In the genomic region with DNA sequence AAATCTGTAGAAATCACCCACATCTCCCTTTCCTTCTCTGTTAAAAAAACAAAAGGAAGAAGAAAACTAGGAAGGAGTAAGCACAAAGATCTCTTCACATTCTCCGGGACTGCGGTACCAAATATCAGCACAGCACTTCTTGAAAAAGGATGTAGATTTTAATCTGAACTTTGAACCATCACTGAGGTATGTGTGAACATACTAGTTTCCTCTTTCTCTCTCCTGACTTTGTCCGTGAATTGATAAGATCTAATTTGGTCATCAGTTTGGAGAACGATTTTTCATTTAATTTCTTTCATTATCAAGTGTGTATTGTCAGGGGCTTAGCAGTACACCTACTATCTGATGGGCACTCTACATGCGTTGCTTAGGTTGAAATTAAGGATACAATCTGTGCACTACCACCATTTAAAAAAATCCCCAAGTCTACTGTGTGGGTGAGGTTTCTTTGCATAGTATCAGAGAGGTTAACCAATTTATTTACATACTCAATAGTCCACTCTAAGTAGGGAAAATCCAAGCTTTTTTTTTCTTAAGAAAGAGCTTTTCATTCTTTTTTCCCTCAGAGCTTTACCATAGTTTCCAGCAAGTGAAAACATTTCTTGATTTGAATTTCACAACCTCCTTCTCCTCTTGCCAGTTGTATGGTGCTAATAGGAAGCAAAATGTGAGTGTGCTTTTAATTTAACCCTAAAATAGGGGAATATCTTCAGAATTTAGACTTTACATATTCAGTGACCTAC, we compare ENCODE assay signal across 11 cellular contexts.
DNase-seq lines count a peak whose midpoint lies in the region; ATAC-seq and TF ChIP-seq lines count a peak whose summit lies in the region.
"Had no signal": no experiment of that assay in that cellular context is flagged by ENCODE, and none has a peak within 500 bp of the region (broad histone marks: within the 10 kb centered on the region; RNA-seq: fewer than 3 reads in every experiment).

No MANE protein-coding gene starts in this region.

- no peak for TF ChIP-seq CTCF in activated CD8-positive, alpha-beta T cell treated with anti-CD3 and anti-CD28 coated beads for 36 hours (IDR thresholded peaks at IDR 0.05)
- TF ChIP-seq CTCF in endothelial cell (IDR thresholded peaks at IDR 0.05; ENCODE audit: unreplicated experiment), result no peak

- POLR2A ChIA-PET in activated CD8-positive, alpha-beta T cell treated with anti-CD3 and anti-CD28 coated beads for 36 hours (lab: Charles Lee), result interaction anchor here (1.9 kb wide), 1 partner anchor 15 kb away, joined by 4 read pairs; no protein-coding TSS in a partner anchor
- POLR2A ChIA-PET in activated CD8-positive, alpha-beta T cell treated with anti-CD3 and anti-CD28 coated beads, Interleukin-2, amount 10 ng/mL, durations not matched to agents 7 days and 5 days (lab: Charles Lee), result no interaction called here

- H3K36me3 Mint-ChIP-seq in activated CD8-positive, alpha-beta T cell treated with anti-CD3 and anti-CD28 coated beads for 36 hours (ENCODE audit: low read depth), result no peaks in the 10 kb centered on the region
- no peaks in the 10 kb centered on the region for H3K36me3 Mint-ChIP-seq in activated CD8-positive, alpha-beta T cell treated with anti-CD3 and anti-CD28 coated beads, Interleukin-2, amount 10 ng/mL, durations not matched to agents 7 days and 5 days (ENCODE audit: low read depth)
- H3K36me3 Mint-ChIP-seq in stimulated activated effector memory CD8-positive, alpha-beta T cell treated with anti-CD3 and anti-CD28 coated beads, Interleukin-12 subunit alpha, Interleukin-12 subunit beta, amount 100 ng/mL, for 72 hours, result no peaks in the 10 kb centered on the region
- H3K36me3 Mint-ChIP-seq in endothelial cell (ENCODE audit: low read depth, unreplicated experiment), result no peaks in the 10 kb centered on the region

- no peak for DNase-seq in activated CD8-positive, alpha-beta T cell treated with anti-CD3 and anti-CD28 coated beads for 36 hours
- no peak for DNase-seq in activated CD8-positive, alpha-beta T cell treated with anti-CD3 and anti-CD28 coated beads, Interleukin-2, amount 10 ng/mL, durations not matched to agents 7 days and 5 days
- no peak for DNase-seq in stimulated activated effector memory CD8-positive, alpha-beta T cell treated with anti-CD3 and anti-CD28 coated beads, Interleukin-12 subunit alpha, Interleukin-12 subunit beta, amount 100 ng/mL, for 72 hours (ENCODE audit: low spot score in 2 of 2)
- DNase-seq in stimulated activated CD4-positive, alpha-beta T cell treated with anti-CD3 and anti-CD28 coated beads, Interleukin-12 subunit alpha, Interleukin-12 subunit beta, amount 100 ng/mL, for 4 hours, result no peak
- DNase-seq in RPMI8226 (no peak), endothelial cell (ENCODE audit: low spot score) (no peak)
- DNase-seq: glutamatergic neuron; naive thymus-derived CD8-positive, alpha-beta T cell; NCI-H446 treated with DMSO at 0.1 percent for 48 hours had no signal

- H3K9me3 Mint-ChIP-seq in activated CD8-positive, alpha-beta T cell treated with anti-CD3 and anti-CD28 coated beads for 36 hours, result no peaks in the 10 kb centered on the region
- H3K9me3 Mint-ChIP-seq in activated CD8-positive, alpha-beta T cell treated with anti-CD3 and anti-CD28 coated beads, Interleukin-2, amount 10 ng/mL, durations not matched to agents 7 days and 5 days (ENCODE audit: insufficient read depth), result no peaks in the 10 kb centered on the region
- no peaks in the 10 kb centered on the region for H3K9me3 Mint-ChIP-seq in stimulated activated effector memory CD8-positive, alpha-beta T cell treated with anti-CD3 and anti-CD28 coated beads, Interleukin-12 subunit alpha, Interleukin-12 subunit beta, amount 100 ng/mL, for 72 hours
- H3K9me3 Mint-ChIP-seq in endothelial cell (ENCODE audit: unreplicated experiment), result no peaks in the 10 kb centered on the region
- H3K9me3 Mint-ChIP-seq: naive thymus-derived CD8-positive, alpha-beta T cell had no signal

- ATAC-seq in activated CD8-positive, alpha-beta T cell treated with anti-CD3 and anti-CD28 coated beads for 36 hours, result peak; percentile 74
- no peak for ATAC-seq in activated CD8-positive, alpha-beta T cell treated with anti-CD3 and anti-CD28 coated beads, Interleukin-2, amount 10 ng/mL, durations not matched to agents 7 days and 5 days
- ATAC-seq in GM21786 (IDR thresholded peaks at IDR 0.05; ENCODE audit: unreplicated experiment) (peak; percentile 78), HG03457 (IDR thresholded peaks at IDR 0.05; ENCODE audit: unreplicated experiment) (peak; percentile 85)
- ATAC-seq in stimulated activated effector memory CD8-positive, alpha-beta T cell treated with anti-CD3 and anti-CD28 coated beads, Interleukin-12 subunit alpha, Interleukin-12 subunit beta, amount 100 ng/mL, for 72 hours, result peak; percentile 70
- ATAC-seq: naive thymus-derived CD8-positive, alpha-beta T cell had no signal

- H3K4me3 Mint-ChIP-seq in activated CD8-positive, alpha-beta T cell treated with anti-CD3 and anti-CD28 coated beads for 36 hours, result peak overlapping the region; percentile 16
- H3K4me3 Mint-ChIP-seq in activated CD8-positive, alpha-beta T cell treated with anti-CD3 and anti-CD28 coated beads, Interleukin-2, amount 10 ng/mL, durations not matched to agents 7 days and 5 days, result no peak overlapping the region
- H3K4me3 Mint-ChIP-seq in stimulated activated effector memory CD8-positive, alpha-beta T cell treated with anti-CD3 and anti-CD28 coated beads, Interleukin-12 subunit alpha, Interleukin-12 subunit beta, amount 100 ng/mL, for 72 hours, result peak overlapping the region; percentile 42
- H3K4me3 Mint-ChIP-seq in endothelial cell (ENCODE audit: unreplicated experiment), result no peak overlapping the region
- H3K4me3 Mint-ChIP-seq: naive thymus-derived CD8-positive, alpha-beta T cell had no signal

- H3K27me3 Mint-ChIP-seq in activated CD8-positive, alpha-beta T cell treated with anti-CD3 and anti-CD28 coated beads for 36 hours, result peaks cover 8% of the 10 kb centered on the region
- H3K27me3 Mint-ChIP-seq in activated CD8-positive, alpha-beta T cell treated with anti-CD3 and anti-CD28 coated beads, Interleukin-2, amount 10 ng/mL, durations not matched to agents 7 days and 5 days (ENCODE audit: low read depth), result peaks cover 1% of the 10 kb centered on the region
- no peaks in the 10 kb centered on the region for H3K27me3 Mint-ChIP-seq in endothelial cell (ENCODE audit: unreplicated experiment)

- H3K4me1 Mint-ChIP-seq in activated CD8-positive, alpha-beta T cell treated with anti-CD3 and anti-CD28 coated beads for 36 hours (ENCODE audit: low read depth), result peaks cover 33% of the 10 kb centered on the region
- H3K4me1 Mint-ChIP-seq in activated CD8-positive, alpha-beta T cell treated with anti-CD3 and anti-CD28 coated beads, Interleukin-2, amount 10 ng/mL, durations not matched to agents 7 days and 5 days (ENCODE audit: low read depth), result peaks cover 10% of the 10 kb centered on the region
- peaks cover 16% of the 10 kb centered on the region for H3K4me1 Mint-ChIP-seq in stimulated activated effector memory CD8-positive, alpha-beta T cell treated with anti-CD3 and anti-CD28 coated beads, Interleukin-12 subunit alpha, Interleukin-12 subunit beta, amount 100 ng/mL, for 72 hours
- H3K4me1 Mint-ChIP-seq in endothelial cell (ENCODE audit: unreplicated experiment), result peaks cover 9% of the 10 kb centered on the region

- CTCF ChIA-PET in activated CD8-positive, alpha-beta T cell treated with anti-CD3 and anti-CD28 coated beads for 36 hours (lab: Charles Lee), result interaction anchor here (1.0 to 2.2 kb wide), 4 partner anchors 9 to 63 kb away, joined by 3 to 7 read pairs (median 5); no protein-coding TSS in a partner anchor
- CTCF ChIA-PET in activated CD8-positive, alpha-beta T cell treated with anti-CD3 and anti-CD28 coated beads, Interleukin-2, amount 10 ng/mL, durations not matched to agents 7 days and 5 days (lab: Charles Lee), result interaction anchor here (2.0 kb wide), 1 partner anchor 12 kb away, joined by 10 read pairs; no protein-coding TSS in a partner anchor

- peak overlapping the region; percentile 74 for H3K27ac Mint-ChIP-seq in activated CD8-positive, alpha-beta T cell treated with anti-CD3 and anti-CD28 coated beads for 36 hours
- no peak overlapping the region for H3K27ac Mint-ChIP-seq in activated CD8-positive, alpha-beta T cell treated with anti-CD3 and anti-CD28 coated beads, Interleukin-2, amount 10 ng/mL, durations not matched to agents 7 days and 5 days
- H3K27ac Mint-ChIP-seq in stimulated activated effector memory CD8-positive, alpha-beta T cell treated with anti-CD3 and anti-CD28 coated beads, Interleukin-12 subunit alpha, Interleukin-12 subunit beta, amount 100 ng/mL, for 72 hours, result no peak overlapping the region
- H3K27ac Mint-ChIP-seq in endothelial cell (ENCODE audit: unreplicated experiment), result no peak overlapping the region
- H3K27ac Mint-ChIP-seq: naive thymus-derived CD8-positive, alpha-beta T cell had no signal

- intact Hi-C loops in activated CD8-positive, alpha-beta T cell treated with anti-CD3 and anti-CD28 coated beads for 36 hours (cut with micrococcal nuclease), result loop anchor here (5.0 kb wide), 1 partner anchor 485 kb away; no protein-coding TSS in a partner anchor

Comparison
In these comparisons a context has a peak if more than half of its experiments do, and no peak if none do; other contexts are left out.
1. H3K4me3 Mint-ChIP-seq: peak in activated CD8-positive, alpha-beta T cell treated with anti-CD3 and anti-CD28 coated beads for 36 hours (single experiment) and stimulated activated effector memory CD8-positive, alpha-beta T cell treated with anti-CD3 and anti-CD28 coated beads, Interleukin-12 subunit alpha, Interleukin-12 subunit beta, amount 100 ng/mL, for 72 hours (single experiment); none in activated CD8-positive, alpha-beta T cell treated with anti-CD3 and anti-CD28 coated beads, Interleukin-2, amount 10 ng/mL, durations not matched to agents 7 days and 5 days (single experiment) and endothelial cell (single experiment).